Comparison of ENCODE assay signal across 18 cellular contexts in the genomic region with DNA sequence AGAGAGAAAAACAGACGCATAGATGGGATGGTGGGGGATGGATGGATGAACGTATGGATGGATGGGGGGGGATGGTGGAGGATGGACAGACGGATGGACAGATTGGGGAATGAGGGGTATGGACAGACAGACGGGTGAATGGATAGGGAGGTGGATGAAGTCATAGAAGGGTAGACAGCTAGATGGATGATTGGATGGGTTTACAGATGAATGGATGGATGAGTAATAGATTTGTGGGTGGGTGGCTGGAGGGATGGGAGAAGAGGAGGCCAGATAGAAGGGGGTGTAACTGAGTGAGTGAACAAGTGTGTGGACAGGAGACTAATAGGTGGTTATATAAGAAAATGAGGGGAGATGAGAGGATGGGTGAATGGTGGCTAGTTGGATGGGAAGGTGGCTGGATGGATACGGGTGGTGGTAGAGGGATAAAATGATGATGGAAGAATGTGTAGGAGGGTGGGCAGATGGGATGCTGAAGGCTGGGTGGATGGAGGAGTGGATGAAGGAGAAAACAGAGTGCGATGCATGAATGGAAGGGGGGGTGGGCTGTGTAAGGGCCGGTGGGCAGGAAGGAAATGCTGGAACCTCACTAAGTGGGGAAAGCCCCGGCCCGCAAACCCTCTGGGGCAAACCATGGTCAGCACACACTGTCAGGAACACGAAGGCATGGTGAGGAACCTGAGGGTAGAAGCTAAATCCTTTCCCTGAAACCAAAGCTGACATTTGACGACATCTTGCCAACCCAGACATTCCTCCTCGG. TPM values are rescaled to one million over a fixed set of nuclear protein-coding genes. Genes with fewer than 3 reads are reported as not detected.
A peak's percentile ranks its signal among the peaks of the same experiment; 100 is the strongest.
DNase-seq lines count a peak whose midpoint lies in the region; ATAC-seq and TF ChIP-seq lines count a peak whose summit lies in the region.
"Had no signal": no experiment of that assay in that cellular context is flagged by ENCODE, and none has a peak within 500 bp of the region (broad histone marks: within the 10 kb centered on the region; RNA-seq: fewer than 3 reads in every experiment).

No MANE protein-coding gene starts in this region.

- no peaks in the 10 kb centered on the region for H3F3A ChIP-seq in SK-N-SH (replicated peaks; ENCODE audit: insufficient read depth)

- H3K4me2 ChIP-seq in SK-N-SH, result peak overlapping the region; percentile 17; the same call in 1 of the 2 replicates

- TF ChIP-seq EP300 in SK-N-SH (IDR thresholded peaks at IDR 0.05; ENCODE audit: borderline replicate concordance in 1 of 2, low read depth in 1 of 2, low read length in 1 of 2) (no peak), sigmoid colon (IDR thresholded peaks at IDR 0.05) (no peak)

- TF ChIP-seq RAD21 in SK-N-SH (IDR thresholded peaks at IDR 0.05; ENCODE audit: low read length), result no peak

- H3K9ac ChIP-seq in SK-N-SH, result 0 out of 2 replicates have a peak overlapping the region, but pooled peaks have one; percentile 18

- no peaks in the 10 kb centered on the region for H3K27me3 ChIP-seq in SK-N-SH (ENCODE audit: insufficient read depth)
- no peaks in the 10 kb centered on the region for H3K27me3 ChIP-seq in sigmoid colon
- no peaks in the 10 kb centered on the region for H3K27me3 ChIP-seq in aorta (ENCODE audit: control insufficient read depth in 1 of 2, insufficient read depth in 2 of 2, low read length in 1 of 2)
- H3K27me3 ChIP-seq: esophagus squamous epithelium, suprapubic skin had no signal

- H3K36me3 ChIP-seq in SK-N-SH (replicated peaks in 1 of 2; ENCODE audit: control insufficient read depth in 1 of 2, insufficient read depth in 2 of 2, low read length in 1 of 2) (no peaks in the 10 kb centered on the region), sigmoid colon (no peaks in the 10 kb centered on the region), aorta (ENCODE audit: control insufficient read depth in 1 of 2, insufficient read depth in 2 of 2, low read length in 1 of 2) (no peaks in the 10 kb centered on the region)
- H3K36me3 ChIP-seq: esophagus squamous epithelium, suprapubic skin had no signal

- 79% methylated on average over 11 of the region's 12 CpGs for WGBS in SK-N-SH (ENCODE audit: low lambda C conversion rate)
- WGBS in sigmoid colon, 2 donors, result 78 to 89% methylated on average over 12 of the region's 12 CpGs
- 40 to 46% methylated on average over 12 of the region's 12 CpGs for WGBS in aorta, 2 donors

- no peak overlapping the region for H2AFZ ChIP-seq in SK-N-SH (ENCODE audit: low read depth)

- H3K27ac ChIP-seq in SK-N-SH (ENCODE audit: low read depth in 2 of 2, low read length in 1 of 2) (peak overlapping the region; percentile 47 to 97), sigmoid colon (peak overlapping the region; percentile 65 to 78 (median 69)), aorta (ENCODE audit: low read depth in 1 of 2, low read length in 2 of 2) (peak overlapping the region; percentile 24 to 79)
- H3K27ac ChIP-seq: 22Rv1, VCaP had no signal

- H4K20me1 ChIP-seq in SK-N-SH (ENCODE audit: insufficient read depth), result no peaks in the 10 kb centered on the region

- no peak for TF ChIP-seq CTCF in SK-N-SH (IDR thresholded peaks at IDR 0.05)
- no peak for TF ChIP-seq CTCF in fibroblast of mammary gland (conservative IDR thresholded peaks at IDR 0.05; ENCODE audit: control insufficient read depth, insufficient read depth, low read depth, low read length)
- TF ChIP-seq CTCF in sigmoid colon (IDR thresholded peaks at IDR 0.05), result no peak

- ATAC-seq in SK-N-SH treated with all-trans-retinoic acid at 6 μM for 48 hours (no peak), aorta (ENCODE audit: low FRiP score) (no peak), GM19467 (IDR thresholded peaks at IDR 0.05; ENCODE audit: unreplicated experiment) (no peak)

- H3K9me2 ChIP-seq in SK-N-SH, result no peaks in the 10 kb centered on the region

- H3K4me3 ChIP-seq in SK-N-SH (ENCODE audit: low read depth in 2 of 2, low read length in 1 of 2), result no peak overlapping the region
- no peak overlapping the region for H3K4me3 ChIP-seq in fibroblast of mammary gland (ENCODE audit: control insufficient read depth, low read depth, low read length)
- H3K4me3 ChIP-seq in sigmoid colon, result no peak overlapping the region
- H3K4me3 ChIP-seq in aorta (ENCODE audit: low read length in 2 of 2), result no peak overlapping the region
- H3K4me3 ChIP-seq: esophagus squamous epithelium, suprapubic skin had no signal

- peaks cover 0 to 85% of the 10 kb centered on the region in 2 experiments; a peak in 2 of 4 replicates for H3K4me1 ChIP-seq in SK-N-SH (ENCODE audit: control insufficient read depth in 1 of 2, insufficient read depth in 2 of 2, low read depth in 1 of 2, low read length in 1 of 2)
- H3K4me1 ChIP-seq in sigmoid colon, result peaks cover 0 to 66% (median 49%) of the 10 kb centered on the region in 4 donors
- H3K4me1 ChIP-seq in aorta (ENCODE audit: control insufficient read depth in 1 of 2, insufficient read depth in 2 of 2, low read length in 2 of 2), result no peaks in the 10 kb centered on the region

- intact Hi-C loops in sigmoid colon (cut with DNase I), result no loop called here
- intact Hi-C loops in aorta (cut with DNase I), result no loop called here

- POLR2A ChIA-PET in SK-N-SH (lab: Yijun Ruan, JAX), result no interaction called here

- TF ChIP-seq POLR2A in sigmoid colon (IDR thresholded peaks at IDR 0.05), result no peak

- H3K9me3 ChIP-seq in SK-N-SH (no peaks in the 10 kb centered on the region), sigmoid colon (no peaks in the 10 kb centered on the region), aorta (ENCODE audit: control insufficient read depth, low read length) (no peaks in the 10 kb centered on the region)
- H3K9me3 ChIP-seq: esophagus squamous epithelium, suprapubic skin had no signal

- CTCF ChIA-PET in SK-N-SH (lab: Yijun Ruan, JAX), result interaction anchor here (1.1 to 5.5 kb wide), 3 partner anchors 17 to 26 kb away, joined by 4 to 70 read pairs (median 7); partner anchors contain the start of gene TANGO2

- DNase-seq in SK-N-SH, result no peak
- DNase-seq in fibroblast of mammary gland (ENCODE audit: low read depth), result peak; percentile 20
- DNase-seq in sigmoid colon, result no peak
- peak in 1 of 2 donors; percentile 4 for DNase-seq in aorta
- no peak for DNase-seq in pons (ENCODE audit: low spot score)
- DNase-seq in inferior parietal cortex (ENCODE audit: extremely low spot score), result no peak
- DNase-seq: activated CD4-positive, alpha-beta T cell treated with anti-CD3 and anti-CD28 coated beads, Interleukin-2, amount 50 U/mL, for 48 hours; amygdala; effector CD8-positive, alpha-beta T cell; esophagus squamous epithelium; HCEC 1CT; NCI-H2081 treated with DMSO at 0.1 percent for 48 hours; NK-92 treated with Interleukin-12 subunit alpha and Interleukin-12 subunit beta, amount 100 ng/mL, for 24 hours had no signal

- no peaks in the 10 kb centered on the region for H3K79me2 ChIP-seq in SK-N-SH (ENCODE audit: insufficient read depth)

TF ChIP-seq in SK-N-SH, 30 proteins besides CTCF, POLR2A, EP300 and RAD21 (continues in another document):
- TF ChIP-seq, protein P1, sequence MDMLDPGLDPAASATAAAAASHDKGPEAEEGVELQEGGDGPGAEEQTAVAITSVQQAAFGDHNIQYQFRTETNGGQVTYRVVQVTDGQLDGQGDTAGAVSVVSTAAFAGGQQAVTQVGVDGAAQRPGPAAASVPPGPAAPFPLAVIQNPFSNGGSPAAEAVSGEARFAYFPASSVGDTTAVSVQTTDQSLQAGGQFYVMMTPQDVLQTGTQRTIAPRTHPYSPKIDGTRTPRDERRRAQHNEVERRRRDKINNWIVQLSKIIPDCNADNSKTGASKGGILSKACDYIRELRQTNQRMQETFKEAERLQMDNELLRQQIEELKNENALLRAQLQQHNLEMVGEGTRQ (IDR thresholded peaks at IDR 0.05; ENCODE audit: borderline replicate concordance, low read depth, low read length), result no peak
- TF ChIP-seq SIN3A (IDR thresholded peaks at IDR 0.05; ENCODE audit: borderline replicate concordance, low read depth, low read length) (no peak), TEAD4 (IDR thresholded peaks at IDR 0.05; ENCODE audit: borderline replicate concordance, insufficient read depth) (no peak)

RNA-seq across cellular contexts. Expression of gene ARVCF, which starts 21.6 kb away (rescaled TPM):
- polyA plus RNA-seq in SK-N-SH (2012; rRNA removed) (27.4 and 33.0 TPM in 2 replicates), sigmoid colon (10 to 100 TPM in 1 of 3 donors, 1 to 10 TPM in 2; 3.9 to 13.3 (median 6.0) TPM), aorta (100 to 1,000 TPM in 1 of 2 donors, 10 to 100 TPM in 1; 15.4 to 102 TPM)
- polyA plus RNA-seq in SK-N-SH (2012; cell fraction: cytosol; rRNA removed), result 8.7 and 26.7 TPM in 2 replicates
- polyA plus RNA-seq in SK-N-SH (2012; cell fraction: nucleus; rRNA removed), result 105 and 141 TPM in 2 replicates
- total RNA-seq in sigmoid colon (10 to 100 TPM; 14.6 to 33.8 (median 24.5) TPM), aorta (10 to 100 TPM; 59.7 to 64.4 TPM)

RNA-seq across cellular contexts. Expression of gene TANGO2, which starts 25.9 kb away (rescaled TPM):
- 20.7 and 25.5 TPM in 2 replicates for polyA plus RNA-seq in SK-N-SH (2012; rRNA removed)
- polyA plus RNA-seq in SK-N-SH (2012; cell fraction: cytosol; rRNA removed), result 10.1 and 15.9 TPM in 2 replicates
- 28.8 and 32.7 TPM in 2 replicates for polyA plus RNA-seq in SK-N-SH (2012; cell fraction: nucleus; rRNA removed)
- total RNA-seq in sigmoid colon, result 10 to 100 TPM; 24.2 to 36.6 (median 31.9) TPM
- 10 to 100 TPM; 27.0 to 46.2 (median 27.8) TPM for polyA plus RNA-seq in sigmoid colon
- 10 to 100 TPM; 35.2 to 45.3 TPM for total RNA-seq in aorta
- polyA plus RNA-seq in aorta, result 10 to 100 TPM; 24.8 to 38.0 TPM

RNA-seq across cellular contexts. Expression of gene TXNRD2, which starts 53.4 kb away (rescaled TPM):
- polyA plus RNA-seq in SK-N-SH (2012; rRNA removed), result 33.5 and 34.7 TPM in 2 replicates
- 16.1 and 21.5 TPM in 2 replicates for polyA plus RNA-seq in SK-N-SH (2012; cell fraction: cytosol; rRNA removed)
- 59.6 and 61.9 TPM in 2 replicates for polyA plus RNA-seq in SK-N-SH (2012; cell fraction: nucleus; rRNA removed)
- total RNA-seq in sigmoid colon, result 10 to 100 TPM; 16.3 to 29.6 (median 21.1) TPM
- polyA plus RNA-seq in sigmoid colon, result 10 to 100 TPM; 13.2 to 18.3 (median 16.6) TPM
- 10 to 100 TPM; 21.0 to 29.5 TPM for total RNA-seq in aorta
- 10 to 100 TPM; 13.3 to 59.0 TPM for polyA plus RNA-seq in aorta

RNA-seq across cellular contexts. Expression of gene COMT, which starts 53.5 kb away (rescaled TPM):
- polyA plus RNA-seq in SK-N-SH (2012; rRNA removed), result 205 and 343 TPM in 2 replicates
- 170 and 298 TPM in 2 replicates for polyA plus RNA-seq in SK-N-SH (2012; cell fraction: cytosol; rRNA removed)
- polyA plus RNA-seq in SK-N-SH (2012; cell fraction: nucleus; rRNA removed), result 209 and 222 TPM in 2 replicates
- total RNA-seq in sigmoid colon, result 100 to 1,000 TPM; 106 to 162 (median 112) TPM
- polyA plus RNA-seq in sigmoid colon, result 10 to 100 TPM; 62.5 to 97.6 (median 68.4) TPM
- total RNA-seq in aorta, result 100 to 1,000 TPM; 101 to 111 TPM
- 100 to 1,000 TPM in 1 of 2 donors, 10 to 100 TPM in 1; 96.7 to 176 TPM for polyA plus RNA-seq in aorta
